Comparison of ENCODE assay signal across 16 cellular contexts in the genomic region with DNA sequence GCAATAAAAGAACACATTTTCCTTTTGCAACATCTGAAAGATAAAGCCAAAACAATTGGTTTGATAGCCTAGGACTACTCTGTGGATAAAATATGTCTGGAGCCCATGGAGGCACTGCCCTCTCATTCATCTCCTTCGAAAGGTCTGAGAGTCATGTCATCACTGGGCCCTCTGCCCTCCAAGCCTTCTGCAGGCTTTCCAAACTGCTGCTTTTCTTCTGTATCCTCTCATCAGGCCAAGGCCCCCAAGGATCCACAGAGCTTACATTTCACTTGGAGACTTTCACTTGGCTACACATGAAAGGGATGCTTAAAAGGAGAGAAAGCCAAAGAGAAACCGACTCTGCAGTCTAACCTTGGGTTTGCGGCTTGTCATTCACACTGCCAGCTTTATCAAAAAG.
DNase-seq lines count a peak whose midpoint lies in the region; ATAC-seq and TF ChIP-seq lines count a peak whose summit lies in the region.
"Had no signal": no experiment of that assay in that cellular context is flagged by ENCODE, and none has a peak within 500 bp of the region (broad histone marks: within the 10 kb centered on the region; RNA-seq: fewer than 3 reads in every experiment).

No MANE protein-coding gene starts in this region.

- peak overlapping the region; percentile 3 for H3K27ac ChIP-seq in endodermal cell (ENCODE audit: low read depth, low read length)
- no peak overlapping the region for H3K27ac ChIP-seq in upper lobe of right lung
- H3K27ac ChIP-seq: heart left ventricle had no signal

- no peak overlapping the region for H3K4me3 Mint-ChIP-seq in endodermal cell
- H3K4me3 Mint-ChIP-seq: activated T-cell treated with anti-CD3 and anti-CD28 coated beads, Interleukin-2, amount 50 U/mL, for 72 hours; naive thymus-derived CD8-positive, alpha-beta T cell had no signal

- no peak for TF ChIP-seq CTCF in endodermal cell (conservative IDR thresholded peaks at IDR 0.05)
- no peak for TF ChIP-seq CTCF in upper lobe of right lung (IDR thresholded peaks at IDR 0.05)

- ATAC-seq in Right ventricle myocardium superior (ENCODE audit: poor library complexity) (peak; percentile 45), upper lobe of right lung (peak; percentile 49), GM18861 (IDR thresholded peaks at IDR 0.05; ENCODE audit: unreplicated experiment) (no peak)
- ATAC-seq: activated T-cell treated with anti-CD3 and anti-CD28 coated beads, Interleukin-2, amount 50 U/mL, for 72 hours; naive thymus-derived CD8-positive, alpha-beta T cell; Panc1 had no signal

- DNase-seq in Right ventricle myocardium superior = no peak
- DNase-seq in cardiac septum (ENCODE audit: low spot score) = no peak
- DNase-seq in endodermal cell = no peak
- DNase-seq in midbrain (lab: John Stamatoyannopoulos, UW) = peak; percentile 10
- DNase-seq in upper lobe of right lung = no peak
- DNase-seq in NCI-H1436 (lab: John Stamatoyannopoulos, UW) = no peak
- DNase-seq in SW 1271 (lab: John Stamatoyannopoulos, UW) = no peak
- DNase-seq: activated T-cell treated with anti-CD3 and anti-CD28 coated beads, Interleukin-2, amount 50 U/mL, for 72 hours; effector CD8-positive, alpha-beta T cell; KG1; naive thymus-derived CD8-positive, alpha-beta T cell; NCI-H1694; NCI-H524 treated with DMSO at 0.1 percent for 48 hours had no signal

- H3K27ac Mint-ChIP-seq in endodermal cell = no peak overlapping the region
- H3K27ac Mint-ChIP-seq: activated T-cell treated with anti-CD3 and anti-CD28 coated beads, Interleukin-2, amount 50 U/mL, for 72 hours; naive thymus-derived CD8-positive, alpha-beta T cell had no signal

- H3K4me1 Mint-ChIP-seq in endodermal cell = peaks cover 13% of the 10 kb centered on the region

- peaks cover 21% of the 10 kb centered on the region for H3K36me3 ChIP-seq in endodermal cell (ENCODE audit: control insufficient read depth, insufficient read depth, low read length)
- peaks cover 4% of the 10 kb centered on the region for H3K36me3 ChIP-seq in upper lobe of right lung

- intact Hi-C loops in Right ventricle myocardium superior (cut with DNase I) = no loop called here
- intact Hi-C loops in cardiac septum (cut with DNase I) = no loop called here
- intact Hi-C loops in upper lobe of right lung (cut with DNase I) = no loop called here

- no peaks in the 10 kb centered on the region for H3K9me3 ChIP-seq in endodermal cell (ENCODE audit: control insufficient read depth, low read length)
- H3K9me3 ChIP-seq in upper lobe of right lung = no peaks in the 10 kb centered on the region
- H3K9me3 ChIP-seq: heart left ventricle had no signal

- no peak overlapping the region for H3K9ac ChIP-seq in endodermal cell (ENCODE audit: extremely low read depth, low read length, poor library complexity, severe bottlenecking)

- 80 to 89% methylated on average over 1 to 3 of the region's 3 CpGs for WGBS in endodermal cell (ENCODE audit: insufficient coverage in 1 of 2, insufficient read length in 1 of 2), 2 experiments

- peaks cover under 1% of the 10 kb centered on the region for H3K36me3 Mint-ChIP-seq in endodermal cell (ENCODE audit: low read depth)
- H3K36me3 Mint-ChIP-seq: naive thymus-derived CD8-positive, alpha-beta T cell had no signal

- H3K27me3 Mint-ChIP-seq in endodermal cell (ENCODE audit: insufficient read depth) = no peaks in the 10 kb centered on the region

- H3K4me3 ChIP-seq in endodermal cell (ENCODE audit: low read length) (no peak overlapping the region), upper lobe of right lung (no peak overlapping the region)
- H3K4me3 ChIP-seq: heart left ventricle had no signal

- H3K4me1 ChIP-seq in endodermal cell (ENCODE audit: control insufficient read depth, insufficient read depth, low read length) (no peaks in the 10 kb centered on the region), upper lobe of right lung (peaks cover 2% of the 10 kb centered on the region)

- H3K9me3 Mint-ChIP-seq in endodermal cell = no peaks in the 10 kb centered on the region
- H3K9me3 Mint-ChIP-seq: activated T-cell treated with anti-CD3 and anti-CD28 coated beads, Interleukin-2, amount 50 U/mL, for 72 hours; naive thymus-derived CD8-positive, alpha-beta T cell had no signal

- no peaks in the 10 kb centered on the region for H3K27me3 ChIP-seq in endodermal cell (ENCODE audit: control insufficient read depth, insufficient read depth, low read length, poor library complexity, severe bottlenecking)
- H3K27me3 ChIP-seq in upper lobe of right lung = no peaks in the 10 kb centered on the region
- H3K27me3 ChIP-seq: heart left ventricle had no signal
